ENCODE assay signal across 28 cellular contexts in the genomic region with DNA sequence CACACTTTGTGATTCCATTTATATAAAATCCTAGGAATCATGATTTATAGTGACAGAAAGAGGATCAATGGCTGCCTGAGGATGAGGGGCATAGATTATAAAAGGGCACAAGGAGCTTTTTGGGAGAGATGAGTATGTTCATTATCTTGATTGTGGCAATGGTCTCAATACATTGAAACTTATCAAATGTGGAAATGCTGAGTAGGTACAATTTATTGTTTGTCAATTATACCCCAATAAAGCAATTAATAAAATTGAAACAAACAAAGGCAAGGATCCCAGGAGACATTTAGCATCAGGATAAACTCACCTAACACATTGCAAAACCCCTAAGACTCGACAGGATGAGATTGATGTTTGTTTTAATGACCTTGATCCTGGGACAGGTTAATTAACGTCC.
"Had no signal": no experiment of that assay in that cellular context is flagged by ENCODE, and none has a peak within 500 bp of the region (broad histone marks: within the 10 kb centered on the region; RNA-seq: fewer than 3 reads in every experiment).

No MANE protein-coding gene starts in this region.

- H3K79me2 ChIP-seq: parathyroid adenoma had no signal

- FAIRE-seq: urothelium cell line had no signal

- H3K4me1 ChIP-seq: parathyroid adenoma, psoas muscle, spleen, thyroid gland, upper lobe of left lung had no signal

- DNase-seq: naive thymus-derived CD8-positive, alpha-beta T cell; nephron progenitor cell; nucleus accumbens; ovary; posterior cingulate gyrus; psoas muscle; right cardiac atrium; spleen; stimulated activated CD4-positive, alpha-beta T cell treated with anti-CD3 and anti-CD28 coated beads, Interleukin-12 subunit alpha, Interleukin-12 subunit beta, amount 100 ng/mL, for 4 hours; stimulated activated CD4-positive, alpha-beta T cell treated with anti-CD3 and anti-CD28 coated beads, Interleukin-1b, Interleukin-23, amount 100 ng/mL, for 48 hours; stimulated activated CD4-positive, alpha-beta T cell treated with anti-CD3 and anti-CD28 coated beads, Interleukin-4, amount 100 ng/mL, for 1 hour; stimulated activated naive B cell treated with anti-CD40 and anti-IgM and Interleukin-4, amounts not matched to agents 10 μg/mL and 1 μg/mL and 100 μg/mL, for 72 hours; stimulated activated naive CD4-positive, alpha-beta T cell treated with Interleukin-2 at 50 U/mL for 16 hours; stomach; thyroid gland; trophoblast cell; upper lobe of left lung had no signal

- H3K9ac ChIP-seq: parathyroid adenoma had no signal

- H3K9me3 ChIP-seq: neutrophil, ovary, psoas muscle, spleen, stomach, thoracic aorta, thyroid gland, tibial nerve, upper lobe of left lung, vagina had no signal

- H3K27ac ChIP-seq: neutrophil, ovary, parathyroid adenoma, psoas muscle, skin epidermis, spleen, stomach, thoracic aorta, thyroid gland, tibial nerve, upper lobe of left lung, vagina had no signal

- H3K27me3 ChIP-seq: ovary, thyroid gland, upper lobe of left lung, vagina had no signal

- ATAC-seq: naive thymus-derived CD8-positive, alpha-beta T cell; natural killer cell treated with Interleukin-12 subunit alpha and Interleukin-12 subunit beta and Interleukin-15 and Interleukin-18, amount 100 ng/mL, for 72 hours; psoas muscle; right cardiac atrium; sciatic nerve; stimulated activated effector memory CD8-positive, alpha-beta T cell treated with anti-CD3 and anti-CD28 coated beads, Interleukin-12 subunit alpha, Interleukin-12 subunit beta, amount 100 ng/mL, for 72 hours; stimulated activated naive B cell treated with anti-CD40 and anti-IgM and Interleukin-4, amounts not matched to agents 10 μg/mL and 1 μg/mL and 100 μg/mL, for 72 hours had no signal

- H3K4me2 ChIP-seq: smooth muscle cell had no signal

- H3K4me3 ChIP-seq: ovary, psoas muscle, skin epidermis, smooth muscle cell, spleen, stomach, thoracic aorta, thyroid gland, tibial nerve, upper lobe of left lung, vagina had no signal

- H2AFZ ChIP-seq: parathyroid adenoma had no signal

- H3K36me3 ChIP-seq: neutrophil, ovary, spleen, stomach, thoracic aorta, thyroid gland, tibial nerve, upper lobe of left lung, vagina had no signal
